In the genomic region with DNA sequence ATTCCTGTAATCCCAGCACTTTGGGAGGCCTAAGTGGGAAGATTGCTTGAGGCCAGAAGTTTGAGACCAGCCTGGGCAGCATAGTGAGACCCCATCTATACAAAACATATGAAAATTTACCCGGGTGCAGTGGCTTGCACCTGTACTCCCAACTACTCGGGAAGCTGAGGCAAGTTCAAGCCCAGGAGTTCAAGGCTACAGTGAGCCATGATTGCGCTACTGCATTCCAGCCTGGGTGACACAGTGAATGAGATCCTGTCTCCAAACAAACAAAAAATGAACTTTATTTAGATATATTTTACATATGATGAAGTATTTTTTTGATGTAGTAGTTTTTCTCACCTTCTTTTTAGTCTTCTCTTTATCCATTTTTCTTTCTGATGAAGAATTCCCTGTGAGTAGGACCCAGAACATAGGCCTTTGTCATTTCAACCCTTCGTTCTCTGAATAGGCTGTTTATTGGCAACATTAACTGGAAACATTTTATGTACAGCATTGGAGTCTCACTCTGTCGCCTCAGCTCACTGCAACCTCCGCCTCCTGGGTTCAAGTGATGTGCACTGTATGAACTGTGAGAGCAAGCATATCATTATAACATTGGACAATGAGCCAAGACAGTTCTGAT, we compare ENCODE assay signal across 1 cellular context.
TF ChIP-seq lines count a peak whose summit lies in the region.

No MANE protein-coding gene starts in this region.

TF ChIP-seq in K562, 482 proteins besides CTCF, POLR2A, EP300 and RAD21:
- TF ChIP-seq TCF7L2 (IDR thresholded peaks at IDR 0.05; ENCODE audit: low read depth, low read length): no peak
- TF ChIP-seq ZNF121 (CRISPR knock-in tag; conservative IDR thresholded peaks at IDR 0.05): peak; percentile 57; the same call in 1 of the 2 replicates
